In genomic region chr10:79084012-79084971, GRCh38 we compare ENCODE assay signal across 1 cellular context.
TF ChIP-seq lines count a peak whose summit lies in the region.

No MANE protein-coding gene starts in this region.

TF ChIP-seq in HepG2, 621 proteins besides CTCF, POLR2A, EP300 and RAD21 (continued from another document and continues in another):
- no peak for TF ChIP-seq UBTF (CRISPR knock-in tag; IDR thresholded peaks at IDR 0.05)
- no peak for TF ChIP-seq CERS6 (CRISPR knock-in tag; IDR thresholded peaks at IDR 0.05)
- TF ChIP-seq FOXJ3 (CRISPR knock-in tag; IDR thresholded peaks at IDR 0.05; ENCODE audit: borderline replicate concordance), result peak; percentile 82
- TF ChIP-seq IRF9 (CRISPR knock-in tag; IDR thresholded peaks at IDR 0.05; ENCODE audit: borderline replicate concordance), result no peak
- no peak for TF ChIP-seq ZNF615 (CRISPR knock-in tag; IDR thresholded peaks at IDR 0.05; ENCODE audit: borderline replicate concordance)
- TF ChIP-seq TEAD3 (CRISPR knock-in tag; optimal IDR thresholded peaks at IDR 0.05; ENCODE audit: borderline replicate concordance), result no peak
- no peak for TF ChIP-seq ZNF816 (CRISPR knock-in tag; IDR thresholded peaks at IDR 0.05; ENCODE audit: borderline replicate concordance)
- 0 out of 2 replicates have a peak, but pooled peaks have one; percentile 19 for TF ChIP-seq HNF1A (IDR thresholded peaks at IDR 0.05; ENCODE audit: low read depth)
- no peak for TF ChIP-seq HNF1A (CRISPR knock-in tag; IDR thresholded peaks at IDR 0.05; ENCODE audit: borderline replicate concordance)
- TF ChIP-seq ZNF577 (CRISPR knock-in tag; IDR thresholded peaks at IDR 0.05; ENCODE audit: borderline replicate concordance, low read depth), result no peak
- TF ChIP-seq EZH2 (conservative IDR thresholded peaks at IDR 0.05; ENCODE audit: low read depth, low read length), result no peak
- no peak for TF ChIP-seq ZNF12 (CRISPR knock-in tag; IDR thresholded peaks at IDR 0.05)
- TF ChIP-seq SMAD3 (CRISPR knock-in tag; IDR thresholded peaks at IDR 0.05), result 0 out of 2 replicates have a peak, but pooled peaks have one; percentile 27
- no peak for TF ChIP-seq ZFP1 (CRISPR knock-in tag; IDR thresholded peaks at IDR 0.05)
- no peak for TF ChIP-seq ZNF646 (CRISPR knock-in tag; IDR thresholded peaks at IDR 0.05)
- TF ChIP-seq PHF20 (CRISPR knock-in tag; IDR thresholded peaks at IDR 0.05), result no peak; the same call in 1 of the 2 replicates
- TF ChIP-seq ZNF468 (CRISPR knock-in tag; IDR thresholded peaks at IDR 0.05), result no peak
- no peak for TF ChIP-seq ZNF678 (CRISPR knock-in tag; IDR thresholded peaks at IDR 0.05)
- no peak for TF ChIP-seq TIGD3 (CRISPR knock-in tag; IDR thresholded peaks at IDR 0.05; ENCODE audit: borderline replicate concordance)
- peak; percentile 65 for TF ChIP-seq AHDC1 (CRISPR knock-in tag; IDR thresholded peaks at IDR 0.05; ENCODE audit: borderline replicate concordance)
- no peak for TF ChIP-seq FIP1L1 (IDR thresholded peaks at IDR 0.05; ENCODE audit: borderline replicate concordance, insufficient read depth, low read depth, low read length)
- TF ChIP-seq FOXA3 (CRISPR knock-in tag; IDR thresholded peaks at IDR 0.05), result peak; percentile 59
- no peak for TF ChIP-seq ZNF337 (CRISPR knock-in tag; IDR thresholded peaks at IDR 0.05; ENCODE audit: borderline replicate concordance, low read depth)
- no peak for TF ChIP-seq ZNF382 (CRISPR knock-in tag; IDR thresholded peaks at IDR 0.05; ENCODE audit: borderline replicate concordance)
- TF ChIP-seq HDAC2 (CRISPR knock-in tag; IDR thresholded peaks at IDR 0.05), result peak; percentile 40
- TF ChIP-seq NFE2L2 (IDR thresholded peaks at IDR 0.05; ENCODE audit: low read length), result no peak
- peak; percentile 85; the same call in 1 of the 2 replicates for TF ChIP-seq NCOR1 (IDR thresholded peaks at IDR 0.05; ENCODE audit: borderline replicate concordance, low read length)
- TF ChIP-seq RXRA (CRISPR knock-in tag; IDR thresholded peaks at IDR 0.05), result peak; percentile 90; the same call in 1 of the 2 replicates
- peak; percentile 83; the same call in 1 of the 2 replicates for TF ChIP-seq THRA (CRISPR knock-in tag; IDR thresholded peaks at IDR 0.05; ENCODE audit: borderline replicate concordance)
